In genomic region chr2:3254438-3254941, GRCh38 we compare ENCODE assay signal across 10 cellular contexts.
A peak's percentile ranks its signal among the peaks of the same experiment; 100 is the strongest.
DNase-seq lines count a peak whose midpoint lies in the region; ATAC-seq and TF ChIP-seq lines count a peak whose summit lies in the region.
"Had no signal": no experiment of that assay in that cellular context is flagged by ENCODE, and none has a peak within 500 bp of the region (broad histone marks: within the 10 kb centered on the region; RNA-seq: fewer than 3 reads in every experiment).

No MANE protein-coding gene starts in this region.

- dilution Hi-C loops in mammary epithelial cell (cut with HindIII; ENCODE audit: low sequenced_read_pairs): no loop called here

- intact Hi-C loops in CD4-positive, alpha-beta T cell (cut with DNase I, micrococcal nuclease): no loop called here
- intact Hi-C loops in mammary epithelial cell (cut with micrococcal nuclease): no loop called here

- DNase-seq in glutamatergic neuron (no peak), NCI-H2081 (lab: John Stamatoyannopoulos, UW) (no peak), mammary epithelial cell (no peak), MV-4-11 (lab: John Stamatoyannopoulos, UW) (no peak)
- DNase-seq in CD4-positive, alpha-beta T cell: no peak

- no peaks in the 10 kb centered on the region for H3K27me3 Mint-ChIP-seq in glutamatergic neuron (ENCODE audit: unreplicated experiment)
- no peaks in the 10 kb centered on the region for H3K27me3 Mint-ChIP-seq in CD4-positive, alpha-beta T cell
- H3K27me3 Mint-ChIP-seq: dendritic cell treated with granulocyte-macrophage colony-stimulating factor and Interleukin-4, amounts not matched to agents 40 ng/mL and 50 ng/mL, for 4 days had no signal

- WGBS in mammary epithelial cell (ENCODE audit: low coverage, missing lambda C conversion rate): 94% methylated on average over 6 of the region's 10 CpGs

- H3K36me3 ChIP-seq in mammary epithelial cell (ENCODE audit: insufficient read depth, low read length): no peaks in the 10 kb centered on the region

- no peak overlapping the region for H3K4me3 Mint-ChIP-seq in glutamatergic neuron (ENCODE audit: unreplicated experiment)
- no peak overlapping the region for H3K4me3 Mint-ChIP-seq in CD4-positive, alpha-beta T cell
- H3K4me3 Mint-ChIP-seq: dendritic cell treated with granulocyte-macrophage colony-stimulating factor and Interleukin-4, amounts not matched to agents 40 ng/mL and 50 ng/mL, for 4 days; T-helper 1 cell treated with Interleukin-12 subunit alpha and Interleukin-12 subunit beta and Interleukin-4 antibody, amounts not matched to agents 30 μg/mL and 1 μg/mL, for 36 hours had no signal

- peaks cover 11% of the 10 kb centered on the region for H3K9me3 ChIP-seq in CD4-positive, alpha-beta T cell (ENCODE audit: control insufficient read depth, low read length)
- no peaks in the 10 kb centered on the region for H3K9me3 ChIP-seq in mammary epithelial cell (replicated peaks; ENCODE audit: insufficient read depth, low read length)

- H3K4me1 ChIP-seq in mammary epithelial cell (ENCODE audit: insufficient read depth, low read length): no peaks in the 10 kb centered on the region

- peaks cover 3% of the 10 kb centered on the region for H3K36me3 Mint-ChIP-seq in glutamatergic neuron (ENCODE audit: unreplicated experiment)
- H3K36me3 Mint-ChIP-seq in CD4-positive, alpha-beta T cell (ENCODE audit: low read depth): peaks cover 73% of the 10 kb centered on the region

- peaks cover 2% of the 10 kb centered on the region for H3K9me3 Mint-ChIP-seq in glutamatergic neuron (ENCODE audit: unreplicated experiment)
- H3K9me3 Mint-ChIP-seq in CD4-positive, alpha-beta T cell: peaks cover 2% of the 10 kb centered on the region

- H4K20me1 ChIP-seq in mammary epithelial cell (ENCODE audit: insufficient read depth, low read length): no peaks in the 10 kb centered on the region

- H3K4me1 Mint-ChIP-seq in glutamatergic neuron (ENCODE audit: low read depth, unreplicated experiment): peaks cover 25% of the 10 kb centered on the region
- no peaks in the 10 kb centered on the region for H3K4me1 Mint-ChIP-seq in CD4-positive, alpha-beta T cell (ENCODE audit: low read depth)

- H2AFZ ChIP-seq in mammary epithelial cell (ENCODE audit: low read depth, low read length): no peak overlapping the region

- CTCF ChIA-PET in CD4-positive, alpha-beta T cell (lab: Charles Lee): no interaction called here
- CTCF ChIA-PET in mammary epithelial cell (lab: Charles Lee; ENCODE audit: low non-redundant PET): no interaction called here

- H3K27me3 ChIP-seq in CD4-positive, alpha-beta T cell (ENCODE audit: control insufficient read depth, insufficient read depth, low read length): no peaks in the 10 kb centered on the region
- H3K27me3 ChIP-seq in mammary epithelial cell (ENCODE audit: insufficient read depth, low read length): no peaks in the 10 kb centered on the region

- in situ Hi-C loops in mammary epithelial cell (cut with MboI; ENCODE audit: low sequenced_read_pairs in 2 of 2): no loop called here

- POLR2A ChIA-PET in CD4-positive, alpha-beta T cell (lab: Charles Lee): no interaction called here

- no peak overlapping the region for H3K4me2 ChIP-seq in mammary epithelial cell (ENCODE audit: insufficient read depth, low read depth, low read length)

- peak overlapping the region; percentile 44 for H3K27ac Mint-ChIP-seq in glutamatergic neuron (ENCODE audit: unreplicated experiment)
- no peak overlapping the region for H3K27ac Mint-ChIP-seq in CD4-positive, alpha-beta T cell
- H3K27ac Mint-ChIP-seq: dendritic cell treated with granulocyte-macrophage colony-stimulating factor and Interleukin-4, amounts not matched to agents 40 ng/mL and 50 ng/mL, for 4 days; T-helper 1 cell treated with Interleukin-12 subunit alpha and Interleukin-12 subunit beta and Interleukin-4 antibody, amounts not matched to agents 30 μg/mL and 1 μg/mL, for 36 hours had no signal

- H3K9ac ChIP-seq in mammary epithelial cell (ENCODE audit: insufficient read depth, low read length): no peak overlapping the region

- no peaks in the 10 kb centered on the region for H3K79me2 ChIP-seq in mammary epithelial cell (ENCODE audit: insufficient read depth, low read length)

- BruUV-seq in mammary epithelial cell (replicated peaks; lab: Mats Ljungman, UMichigan): no TSS peak

- ATAC-seq in GM18858 (IDR thresholded peaks at IDR 0.05; ENCODE audit: unreplicated experiment) (peak; percentile 70), GM21576 (IDR thresholded peaks at IDR 0.05; ENCODE audit: unreplicated experiment) (peak; percentile 69), HG03280 (IDR thresholded peaks at IDR 0.05; ENCODE audit: unreplicated experiment) (peak; percentile 73)
- no peak for ATAC-seq in CD4-positive, alpha-beta T cell (ENCODE audit: poor library complexity)

- no peak overlapping the region for H3K4me3 ChIP-seq in mammary epithelial cell (replicated peaks in 1 of 3; ENCODE audit: insufficient read depth in 1 of 3, low read depth in 2 of 3, low read length in 3 of 3)

- no peak overlapping the region for H3K27ac ChIP-seq in CD4-positive, alpha-beta T cell (ENCODE audit: low read depth, low read length)
- H3K27ac ChIP-seq in mammary epithelial cell (ENCODE audit: insufficient read depth, low read depth, low read length): no peak overlapping the region

- TF ChIP-seq CTCF in glutamatergic neuron (IDR thresholded peaks at IDR 0.05; ENCODE audit: partially characterized antibody, unreplicated experiment): no peak
- TF ChIP-seq CTCF in CD4-positive, alpha-beta T cell (IDR thresholded peaks at IDR 0.05): no peak
- TF ChIP-seq CTCF in mammary epithelial cell (conservative IDR thresholded peaks at IDR 0.05 in 1 of 2, IDR thresholded peaks at IDR 0.05 in 1 of 2; ENCODE audit: extremely low read depth in 1 of 2, insufficient read depth in 1 of 2, low read depth in 1 of 2, low read length in 2 of 2): no peak
